ENCODE assay signal across 15 cellular contexts in genomic region chr2:207086136-207086535, GRCh38.
A peak's percentile ranks its signal among the peaks of the same experiment; 100 is the strongest.
DNase-seq lines count a peak whose midpoint lies in the region; ATAC-seq and TF ChIP-seq lines count a peak whose summit lies in the region.
"Had no signal": no experiment of that assay in that cellular context is flagged by ENCODE, and none has a peak within 500 bp of the region (broad histone marks: within the 10 kb centered on the region; RNA-seq: fewer than 3 reads in every experiment).

No MANE protein-coding gene starts in this region.

- H3K4me1 Mint-ChIP-seq in MCF 10A (ENCODE audit: insufficient read depth, unreplicated experiment) = no peaks in the 10 kb centered on the region
- peaks cover 28 to 29% of the 10 kb centered on the region in 2 donors for H3K4me1 Mint-ChIP-seq in stimulated activated naive B cell treated with anti-CD40 and anti-IgM and Interleukin-4, amounts not matched to agents 10 μg/mL and 1 μg/mL and 100 μg/mL, for 72 hours

- H3K9me3 Mint-ChIP-seq in MCF 10A (ENCODE audit: unreplicated experiment) = no peaks in the 10 kb centered on the region
- H3K9me3 Mint-ChIP-seq in stimulated activated naive B cell treated with anti-CD40 and anti-IgM and Interleukin-4, amounts not matched to agents 10 μg/mL and 1 μg/mL and 100 μg/mL, for 72 hours = no peaks in the 10 kb centered on the region
- H3K9me3 Mint-ChIP-seq: CD8-positive, alpha-beta memory T cell had no signal

- H2BK12ac ChIP-seq in mesenchymal stem cell (ENCODE audit: low read length in 2 of 2) = no peak overlapping the region

- TF ChIP-seq POLR2A in breast epithelium (IDR thresholded peaks at IDR 0.05) (no peak), esophagus muscularis mucosa (IDR thresholded peaks at IDR 0.05; ENCODE audit: low read depth) (no peak)

- H3K9ac ChIP-seq in mesenchymal stem cell (ENCODE audit: low read length) = no peak overlapping the region

- H3K27me3 ChIP-seq in breast epithelium = no peaks in the 10 kb centered on the region
- no peaks in the 10 kb centered on the region for H3K27me3 ChIP-seq in esophagus muscularis mucosa
- H3K27me3 ChIP-seq in right atrium auricular region = no peaks in the 10 kb centered on the region
- H3K27me3 ChIP-seq in mesenchymal stem cell (ENCODE audit: control insufficient read depth in 1 of 2, insufficient read depth in 1 of 2, low read length in 2 of 2) = no peaks in the 10 kb centered on the region
- H3K27me3 ChIP-seq: Peyer's patch had no signal

- no TSS peak for BruUV-seq in MCF 10A (replicated peaks; lab: Mats Ljungman, UMichigan)

- no peak overlapping the region for H4K91ac ChIP-seq in mesenchymal stem cell (ENCODE audit: low read length)

- no peak overlapping the region for H2BK120ac ChIP-seq in mesenchymal stem cell (ENCODE audit: low read depth, low read length)

- no peaks in the 10 kb centered on the region for H3K27me3 Mint-ChIP-seq in MCF 10A (ENCODE audit: insufficient read depth, unreplicated experiment)
- no peaks in the 10 kb centered on the region for H3K27me3 Mint-ChIP-seq in stimulated activated naive B cell treated with anti-CD40 and anti-IgM and Interleukin-4, amounts not matched to agents 10 μg/mL and 1 μg/mL and 100 μg/mL, for 72 hours

- H3K36me3 ChIP-seq in breast epithelium = peaks cover 5% of the 10 kb centered on the region
- H3K36me3 ChIP-seq in esophagus muscularis mucosa = peaks cover 17 to 61% (median 36%) of the 10 kb centered on the region in 4 donors
- H3K36me3 ChIP-seq in right atrium auricular region = peaks cover 54% of the 10 kb centered on the region
- H3K36me3 ChIP-seq in mesenchymal stem cell (ENCODE audit: control insufficient read depth in 1 of 2, insufficient read depth in 2 of 2, low read depth in 1 of 2, low read length in 2 of 2) = peaks cover 24 to 75% of the 10 kb centered on the region in 2 experiments

- intact Hi-C loops in breast epithelium (cut with DNase I; ENCODE audit: low total_unique reads) (no loop called here), MCF 10A (cut with micrococcal nuclease) (no loop called here), esophagus muscularis mucosa (cut with DNase I) (no loop called here)

- no peak overlapping the region for H3K27ac Mint-ChIP-seq in MCF 10A (ENCODE audit: low read depth, unreplicated experiment)
- H3K27ac Mint-ChIP-seq in stimulated activated naive B cell treated with anti-CD40 and anti-IgM and Interleukin-4, amounts not matched to agents 10 μg/mL and 1 μg/mL and 100 μg/mL, for 72 hours = peak overlapping the region; percentile 32
- H3K27ac Mint-ChIP-seq: CD8-positive, alpha-beta memory T cell had no signal

- H3K4me2 ChIP-seq in mesenchymal stem cell (ENCODE audit: low read length, poor library complexity, severe bottlenecking) = no peak overlapping the region

- 64% methylated on average over 8 of the region's 8 CpGs for WGBS in esophagus muscularis mucosa
- 96% methylated on average over 8 of the region's 8 CpGs for WGBS in mesenchymal stem cell

- no peak for ATAC-seq in stimulated activated naive B cell treated with anti-CD40 and anti-IgM and Interleukin-4, amounts not matched to agents 10 μg/mL and 1 μg/mL and 100 μg/mL, for 72 hours (replicated peaks)
- no peak for ATAC-seq in HG03432 (IDR thresholded peaks at IDR 0.05; ENCODE audit: unreplicated experiment)

- CTCF ChIA-PET in MCF 10A (lab: Yijun Ruan, JAX) = no interaction called here

- no peak overlapping the region for H2AK5ac ChIP-seq in mesenchymal stem cell (ENCODE audit: low read length, severe bottlenecking)

- H3K4me1 ChIP-seq in breast epithelium = no peaks in the 10 kb centered on the region
- H3K4me1 ChIP-seq in esophagus muscularis mucosa = peaks cover 65 to 75% (median 66%) of the 10 kb centered on the region in 4 donors
- peaks cover 0 to 62% of the 10 kb centered on the region in 2 donors for H3K4me1 ChIP-seq in right atrium auricular region
- H3K4me1 ChIP-seq in mesenchymal stem cell (ENCODE audit: control insufficient read depth, insufficient read depth, low read depth, low read length) = peaks cover 2% of the 10 kb centered on the region
- H3K4me1 ChIP-seq: Peyer's patch had no signal

- TF ChIP-seq EP300 in esophagus muscularis mucosa (IDR thresholded peaks at IDR 0.05) = no peak

- no peak overlapping the region for H3K4ac ChIP-seq in mesenchymal stem cell (ENCODE audit: low read depth in 1 of 2, low read length in 2 of 2)

- H3K79me1 ChIP-seq in mesenchymal stem cell (replicated peaks; ENCODE audit: low read length, poor library complexity, severe bottlenecking) = peaks cover 34% of the 10 kb centered on the region

- H2BK5ac ChIP-seq in mesenchymal stem cell (ENCODE audit: low read depth, low read length, poor library complexity, severe bottlenecking) = no peak overlapping the region

- H3K4me3 Mint-ChIP-seq in MCF 10A (ENCODE audit: unreplicated experiment) = no peak overlapping the region
- H3K4me3 Mint-ChIP-seq in stimulated activated naive B cell treated with anti-CD40 and anti-IgM and Interleukin-4, amounts not matched to agents 10 μg/mL and 1 μg/mL and 100 μg/mL, for 72 hours = no peak overlapping the region
- H3K4me3 Mint-ChIP-seq: CD8-positive, alpha-beta memory T cell had no signal

- H3K4me3 ChIP-seq in breast epithelium (no peak overlapping the region), esophagus muscularis mucosa (no peak overlapping the region), right atrium auricular region (no peak overlapping the region), mesenchymal stem cell (ENCODE audit: insufficient read depth in 1 of 2, low read depth in 1 of 2, low read length in 2 of 2) (no peak overlapping the region)
- H3K4me3 ChIP-seq: HAP-1, Peyer's patch had no signal

- TF ChIP-seq CTCF in breast epithelium (IDR thresholded peaks at IDR 0.05) = no peak
- TF ChIP-seq CTCF in MCF 10A (IDR thresholded peaks at IDR 0.05; ENCODE audit: unreplicated experiment) = no peak
- no peak for TF ChIP-seq CTCF in esophagus muscularis mucosa (IDR thresholded peaks at IDR 0.05)
- TF ChIP-seq CTCF in right atrium auricular region (IDR thresholded peaks at IDR 0.05) = no peak

- POLR2A ChIA-PET in MCF 10A (lab: Yijun Ruan, JAX) = no interaction called here

- no peak overlapping the region for H2AFZ ChIP-seq in mesenchymal stem cell (ENCODE audit: low read depth, low read length)

- no peak overlapping the region for H3K23ac ChIP-seq in mesenchymal stem cell (ENCODE audit: low read length in 2 of 2)

- H4K8ac ChIP-seq in mesenchymal stem cell (ENCODE audit: low read length) = no peak overlapping the region

- H2BK15ac ChIP-seq in mesenchymal stem cell (ENCODE audit: low read depth, poor library complexity, severe bottlenecking) = no peak overlapping the region

- DNase-seq in breast epithelium (ENCODE audit: low spot score in 2 of 2) (peak in 1 of 2 donors; percentile 72), MCF 10A (ENCODE audit: unreplicated experiment) (no peak), esophagus muscularis mucosa (ENCODE audit: extremely low spot score) (no peak), right atrium auricular region (ENCODE audit: low spot score) (no peak), iPS-NIHi11 (ENCODE audit: low spot score) (no peak), mesenchymal stem cell (no peak)
- DNase-seq in stimulated activated naive B cell treated with anti-CD40 and anti-IgM and Interleukin-4, amounts not matched to agents 10 μg/mL and 1 μg/mL and 100 μg/mL, for 72 hours = no peak
- DNase-seq: CD8-positive, alpha-beta memory T cell; NCI-H1048; NCI-H146; Peyer's patch; SHP77 treated with DMSO at 0.1 percent for 48 hours had no signal

- H3K27ac ChIP-seq in breast epithelium (peak overlapping the region; percentile 52 to 64), esophagus muscularis mucosa (replicated peaks in 1 of 4) (peak overlapping the region in 3 of 4 donors; percentile 32 to 56 (median 53)), right atrium auricular region (peak overlapping the region; percentile 49 to 57), mesenchymal stem cell (ENCODE audit: low read length, poor library complexity, severe bottlenecking) (no peak overlapping the region)
- H3K27ac ChIP-seq: 22Rv1, Peyer's patch had no signal

- peaks cover 61% of the 10 kb centered on the region for H3K36me3 Mint-ChIP-seq in MCF 10A (ENCODE audit: insufficient read depth, unreplicated experiment)
- peaks cover 47 to 71% of the 10 kb centered on the region in 2 donors for H3K36me3 Mint-ChIP-seq in stimulated activated naive B cell treated with anti-CD40 and anti-IgM and Interleukin-4, amounts not matched to agents 10 μg/mL and 1 μg/mL and 100 μg/mL, for 72 hours

- no peaks in the 10 kb centered on the region for H3K9me3 ChIP-seq in breast epithelium
- H3K9me3 ChIP-seq in esophagus muscularis mucosa = no peaks in the 10 kb centered on the region
- H3K9me3 ChIP-seq in right atrium auricular region = no peaks in the 10 kb centered on the region
- no peaks in the 10 kb centered on the region for H3K9me3 ChIP-seq in mesenchymal stem cell (ENCODE audit: control insufficient read depth, low read length)
- H3K9me3 ChIP-seq: HAP-1, Peyer's patch had no signal

- no peak overlapping the region for H3K14ac ChIP-seq in mesenchymal stem cell (ENCODE audit: low read length in 2 of 2)

- H3K18ac ChIP-seq in mesenchymal stem cell (ENCODE audit: low read depth in 1 of 2, low read length in 2 of 2) = no peak overlapping the region
